Comparison of ENCODE assay signal across 8 cellular contexts in the genomic region with DNA sequence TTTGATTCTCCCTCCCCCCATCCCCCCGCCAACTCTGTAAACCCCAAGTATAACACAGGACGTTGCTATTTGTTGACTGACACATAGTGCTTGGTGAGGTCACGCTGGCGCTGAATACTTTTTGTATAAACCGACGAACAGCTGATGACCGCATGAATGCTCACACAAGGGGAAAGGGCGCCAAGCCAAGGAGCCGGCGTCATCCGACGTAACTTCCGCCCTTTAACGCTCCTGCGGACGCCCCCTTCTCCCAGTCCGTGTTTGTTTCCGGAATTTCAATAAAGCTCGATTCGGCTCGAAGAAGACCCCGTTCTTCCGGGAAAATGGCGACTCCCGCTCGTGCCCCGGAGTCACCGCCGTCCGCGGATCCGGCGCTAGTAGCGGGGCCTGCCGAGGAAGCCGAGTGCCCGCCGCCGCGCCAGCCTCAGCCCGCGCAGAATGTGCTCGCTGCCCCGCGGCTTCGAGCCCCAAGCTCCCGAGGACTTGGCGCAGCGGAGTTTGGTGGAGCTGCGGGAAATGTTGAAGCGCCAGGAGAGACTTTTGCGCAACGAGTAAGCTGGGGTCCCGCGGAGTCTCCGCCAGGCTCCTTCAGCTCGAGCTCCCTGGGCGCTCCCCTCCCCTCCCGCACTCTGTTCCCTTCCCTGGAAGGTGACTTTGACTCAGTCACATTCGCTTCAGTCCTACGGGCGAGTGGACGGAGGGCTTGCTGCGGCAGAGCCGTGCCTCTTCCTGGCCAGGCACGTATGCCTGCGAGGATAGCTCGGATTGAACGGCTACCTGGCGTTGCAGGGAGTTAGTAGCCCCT. TPM values are rescaled to one million over a fixed set of nuclear protein-coding genes. Genes with fewer than 3 reads are reported as not detected.
DNase-seq lines count a peak whose midpoint lies in the region; ATAC-seq and TF ChIP-seq lines count a peak whose summit lies in the region.

POLR2M (plus strand) TSS at position 310 of the 805 bp plus-strand sequence; CDS start at position 439, 129 bp downstream.

- H3K4me1 ChIP-seq in HUES64 (ENCODE audit: insufficient read depth, low read length) (peaks cover 6% of the 10 kb centered on the region), OCI-LY1 (ENCODE audit: insufficient read depth, low read length, severe bottlenecking) (peaks cover 31% of the 10 kb centered on the region)

- peak within 1 kb of the TSS; percentile 78 for H3K4me2 ChIP-seq in OCI-LY1 (ENCODE audit: low read length)

- H3K4me3 ChIP-seq in HUES64 (ENCODE audit: low read length) (peak within 1 kb of the TSS; percentile 98), OCI-LY1 (ENCODE audit: low read depth, low read length, poor library complexity, severe bottlenecking) (peak within 1 kb of the TSS; percentile 93)

- intact Hi-C loops in Calu3 (cut with micrococcal nuclease; ENCODE audit: unreplicated experiment) = loop anchor here (1.0 to 5.0 kb wide), 3 partner anchors 31 to 144 kb away; no protein-coding TSS in a partner anchor

- H3K9me3 ChIP-seq in HUES64 (ENCODE audit: insufficient read depth, low read depth, low read length) (peaks cover 5% of the 10 kb centered on the region; the same call in 1 of the 2 replicates), OCI-LY1 (ENCODE audit: low read length) (no peaks in the 10 kb centered on the region)

- peaks cover 19% of the 10 kb centered on the region for H3K79me2 ChIP-seq in OCI-LY1 (ENCODE audit: insufficient read depth, low read length)

- H3K9me3 Mint-ChIP-seq in Calu3 (ENCODE audit: low read depth, unreplicated experiment) = no peaks in the 10 kb centered on the region
- no peaks in the 10 kb centered on the region for H3K9me3 Mint-ChIP-seq in endothelial cell (ENCODE audit: unreplicated experiment)
- no peaks in the 10 kb centered on the region for H3K9me3 Mint-ChIP-seq in mesothelial cell of epicardium

- peaks cover 34% of the 10 kb centered on the region for H3K4me1 Mint-ChIP-seq in Calu3 (ENCODE audit: low read depth, unreplicated experiment)
- peaks cover 42% of the 10 kb centered on the region for H3K4me1 Mint-ChIP-seq in endothelial cell (ENCODE audit: unreplicated experiment)
- peaks cover 59% of the 10 kb centered on the region for H3K4me1 Mint-ChIP-seq in mesothelial cell of epicardium

- H3K27me3 ChIP-seq in HUES64 (ENCODE audit: insufficient read depth, low read length) (peaks cover 36% of the 10 kb centered on the region), OCI-LY1 (ENCODE audit: insufficient read depth, low read length) (no peaks in the 10 kb centered on the region)

- TF ChIP-seq CTCF in Calu3 (IDR thresholded peaks at IDR 0.05; ENCODE audit: unreplicated experiment) (no peak), OCI-LY1 (IDR thresholded peaks at IDR 0.05; ENCODE audit: low read length) (no peak), endothelial cell (IDR thresholded peaks at IDR 0.05; ENCODE audit: unreplicated experiment) (no peak), mesothelial cell of epicardium (IDR thresholded peaks at IDR 0.05; ENCODE audit: unreplicated experiment) (no peak)

- H3K27ac Mint-ChIP-seq in Calu3 (ENCODE audit: unreplicated experiment) = peak within 1 kb of the TSS; percentile 63
- peak within 1 kb of the TSS; percentile 94 for H3K27ac Mint-ChIP-seq in endothelial cell (ENCODE audit: unreplicated experiment)
- peak within 1 kb of the TSS; percentile 94 for H3K27ac Mint-ChIP-seq in mesothelial cell of epicardium

- H3K27me3 Mint-ChIP-seq in Calu3 (ENCODE audit: unreplicated experiment) (no peaks in the 10 kb centered on the region), endothelial cell (ENCODE audit: unreplicated experiment) (peaks cover 8% of the 10 kb centered on the region), mesothelial cell of epicardium (ENCODE audit: low read depth) (no peaks in the 10 kb centered on the region)

- DNase-seq in Calu3 = peak; percentile 96
- DNase-seq in activated CD8-positive, alpha-beta memory T cell treated with anti-CD3 and anti-CD28 coated beads, Interleukin-2, amount 50 U/mL, for 4 hours = peak; percentile 88
- DNase-seq in endothelial cell (ENCODE audit: low spot score) = peak; percentile 77
- DNase-seq in mesothelial cell of epicardium (ENCODE audit: low spot score in 2 of 2, unreplicated experiment in 2 of 2) = peak; percentile 74 to 87
- DNase-seq in stimulated activated CD8-positive, alpha-beta memory T cell treated with anti-CD3 and anti-CD28 coated beads, Interleukin-15, amount 100 ng/mL, for 48 hours (ENCODE audit: low read depth in 2 of 2) = peak; percentile 80 to 84

- no peaks in the 10 kb centered on the region for H3F3A ChIP-seq in OCI-LY1 (ENCODE audit: insufficient read depth, low read length)

- peak within 1 kb of the TSS; percentile 1; the same call in 1 of the 2 replicates for H2AFZ ChIP-seq in OCI-LY1 (ENCODE audit: low read length)

- H3K9ac ChIP-seq in HUES64 (ENCODE audit: low read depth, low read length) (peak within 1 kb of the TSS; percentile 96), OCI-LY1 (ENCODE audit: low read length) (peak within 1 kb of the TSS; percentile 97)

- peak within 1 kb of the TSS; percentile 78 for H3K4me3 Mint-ChIP-seq in Calu3 (ENCODE audit: low read depth, unreplicated experiment)
- peak within 1 kb of the TSS; percentile 99 for H3K4me3 Mint-ChIP-seq in endothelial cell (ENCODE audit: unreplicated experiment)
- peak within 1 kb of the TSS; percentile 86 for H3K4me3 Mint-ChIP-seq in mesothelial cell of epicardium

- CTCF ChIA-PET in Calu3 (lab: Charles Lee) = interaction anchor here (1.1 to 2.2 kb wide), 11 partner anchors 10 to 364 kb away, joined by 3 to 14 read pairs (median 5); no protein-coding TSS in a partner anchor

- no peaks in the 10 kb centered on the region for H4K20me1 ChIP-seq in OCI-LY1 (ENCODE audit: insufficient read depth, low read length)

- 2% methylated on average over 70 of the region's 70 CpGs for WGBS in HUES64

- H3K9me2 ChIP-seq in OCI-LY1 (ENCODE audit: low read depth, low read length) = no peaks in the 10 kb centered on the region

- peak within 1 kb of the TSS; percentile 83 for H3K27ac ChIP-seq in HUES64 (ENCODE audit: low read depth, low read length)
- H3K27ac ChIP-seq in OCI-LY1 (ENCODE audit: low read depth, low read length, poor library complexity, severe bottlenecking) = peak within 1 kb of the TSS; percentile 51

- peaks cover 27% of the 10 kb centered on the region for H3K36me3 ChIP-seq in HUES64 (ENCODE audit: insufficient read depth, low read length)
- H3K36me3 ChIP-seq in OCI-LY1 (ENCODE audit: insufficient read depth, low read length) = peaks cover 27% of the 10 kb centered on the region

- H3K36me3 Mint-ChIP-seq in Calu3 (ENCODE audit: insufficient read depth, unreplicated experiment) = peaks cover 40% of the 10 kb centered on the region
- peaks cover 32% of the 10 kb centered on the region for H3K36me3 Mint-ChIP-seq in endothelial cell (ENCODE audit: low read depth, unreplicated experiment)
- peaks cover 21% of the 10 kb centered on the region for H3K36me3 Mint-ChIP-seq in mesothelial cell of epicardium

- ATAC-seq in GM21447 (IDR thresholded peaks at IDR 0.05; ENCODE audit: unreplicated experiment) = peak; percentile 89

- no TSS peak for BruUV-seq in Calu3 (replicated peaks; lab: Mats Ljungman, UMichigan)

RNA-seq across cellular contexts. Expression of gene POLR2M, which starts in this region (rescaled TPM):
- total RNA-seq in Calu3 (2022) (102 and 107 TPM in 2 replicates), endothelial cell (ENCODE audit: unreplicated experiment) (70.8 TPM), mesothelial cell of epicardium (108 to 110 TPM (median 109 TPM) in 3 replicates)
- 28.0 TPM for polyA plus RNA-seq in HUES64 (2013, experiment 1 of 2)
- polyA plus RNA-seq in HUES64 (2013, experiment 2 of 2) = 32.5 TPM

Comparison
In these comparisons a context has a peak if more than half of its experiments do, and no peak if none do; other contexts are left out.
1. Peak in every context shown above with its lines: DNase-seq, ATAC-seq, H3K4me3 ChIP-seq and H3K27ac ChIP-seq.